ENCODE assay signal across 8 cellular contexts in the genomic region with DNA sequence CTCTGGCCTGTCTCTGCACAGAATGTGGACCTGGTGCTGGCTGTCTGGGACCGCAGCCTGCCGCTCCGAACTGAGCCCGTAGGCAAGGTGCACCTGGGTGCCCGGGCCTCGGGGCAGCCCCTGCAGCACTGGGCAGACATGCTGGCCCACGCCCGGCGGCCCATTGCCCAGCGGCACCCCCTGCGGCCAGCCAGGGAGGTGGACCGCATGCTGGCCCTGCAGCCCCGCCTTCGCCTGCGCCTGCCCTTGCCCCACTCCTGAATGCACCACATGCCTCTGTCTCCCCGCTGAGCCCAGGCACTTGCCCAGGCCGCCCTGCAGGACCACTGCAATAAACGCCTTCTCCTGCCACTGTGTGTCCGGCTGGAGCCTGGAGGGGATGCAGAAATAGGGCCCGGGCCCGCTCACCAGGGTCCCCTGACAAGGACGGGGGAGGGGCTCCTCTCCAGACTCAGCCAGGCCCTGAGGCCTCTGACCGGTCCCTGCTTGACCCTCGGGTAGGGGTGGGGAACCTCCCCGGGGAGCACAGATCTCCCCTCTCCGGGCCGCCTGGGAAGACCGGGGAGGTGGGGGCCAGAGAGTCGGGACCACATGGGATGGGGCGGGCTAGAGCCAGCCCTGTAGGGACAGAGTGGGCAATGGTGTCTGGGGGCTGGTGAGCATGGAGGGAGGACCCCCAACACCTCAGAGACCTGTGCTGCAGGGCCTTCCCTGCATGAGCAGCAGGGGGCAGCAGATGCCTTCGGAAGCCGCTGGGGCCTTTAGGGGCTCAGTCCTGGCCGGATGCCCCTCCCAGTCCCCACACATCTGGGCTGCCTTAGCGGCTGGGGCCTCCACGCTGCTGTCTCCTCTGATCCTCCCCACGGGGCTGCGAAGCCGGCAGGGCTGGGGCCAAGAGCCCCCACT. TPM values are rescaled to one million over a fixed set of nuclear protein-coding genes. Genes with fewer than 3 reads are reported as not detected.
DNase-seq lines count a peak whose midpoint lies in the region; ATAC-seq and TF ChIP-seq lines count a peak whose summit lies in the region.

No MANE protein-coding gene starts in this region.

- POLR2A ChIA-PET in HEK293 (lab: Yijun Ruan, JAX), result no interaction called here

- TF ChIP-seq CTCF in GM12873 (IDR thresholded peaks at IDR 0.05; ENCODE audit: insufficient read depth, low read depth, low read length, missing control alignments), result peak; percentile 98
- TF ChIP-seq CTCF in HEK293 (tag by site-specific recombination; IDR thresholded peaks at IDR 0.05), result peak; percentile 59
- peak; percentile 54 to 90 (median 84) for TF ChIP-seq CTCF in ovary (IDR thresholded peaks at IDR 0.05)
- TF ChIP-seq CTCF in upper lobe of left lung (IDR thresholded peaks at IDR 0.05), result peak; percentile 73 to 93 (median 87)

- H3K4me3 ChIP-seq in HEK293 (ENCODE audit: low read depth, low read length) (no peak overlapping the region), ovary (no peak overlapping the region), upper lobe of left lung (no peak overlapping the region)

- CTCF ChIA-PET in HEK293 (lab: Yijun Ruan, JAX), result interaction anchor here (0.6 to 7.8 kb wide), 9 partner anchors 143 to 316 kb away, joined by 3 to 116 read pairs (median 5); partner anchors contain the start of gene H19

- ATAC-seq in upper lobe of left lung (ENCODE audit: low FRiP score in 2 of 2), result peak in 1 of 2 donors; percentile 74
- no peak for ATAC-seq in HG03039 (IDR thresholded peaks at IDR 0.05; ENCODE audit: unreplicated experiment)

- no peak for TF ChIP-seq POLR2A in ovary (IDR thresholded peaks at IDR 0.05)
- TF ChIP-seq POLR2A in upper lobe of left lung (IDR thresholded peaks at IDR 0.05), result no peak

- H3K27ac ChIP-seq in HEK293 (ENCODE audit: extremely low read depth, low read depth, low read length), result no peak overlapping the region
- H3K27ac ChIP-seq in ovary, result no peak overlapping the region
- peak overlapping the region in 1 of 4 donors; percentile 42 for H3K27ac ChIP-seq in upper lobe of left lung

- DNase-seq in NOMO-1 (lab: John Stamatoyannopoulos, UW; ENCODE audit: unreplicated experiment in 2 of 2), result peak; percentile 65 to 66
- DNase-seq in activated T-cell treated with anti-CD3 and anti-CD28 coated beads for 1 hour (ENCODE audit: low read depth), result peak; percentile 74
- peak; percentile 22 for DNase-seq in fibroblast of gingiva (ENCODE audit: low read depth)
- peak; percentile 69 to 88 (median 78) for DNase-seq in ovary
- peak; percentile 59 to 82 for DNase-seq in upper lobe of left lung

- WGBS in ovary, 3 donors, result 44 to 51% (median 46%) methylated on average over 33 to 38 of the region's 38 CpGs
- 47 to 62% methylated on average over 11 to 20 of the region's 38 CpGs for WGBS in upper lobe of left lung, 2 donors

- H3K27me3 ChIP-seq in ovary (no peaks in the 10 kb centered on the region), upper lobe of left lung (no peaks in the 10 kb centered on the region)

- no peaks in the 10 kb centered on the region for H3K4me1 ChIP-seq in HEK293 (ENCODE audit: control insufficient read depth, insufficient read depth, low read length)
- H3K4me1 ChIP-seq in ovary (ENCODE audit: insufficient read depth), result peaks cover 1% of the 10 kb centered on the region
- H3K4me1 ChIP-seq in upper lobe of left lung, result peaks cover 8 to 45% (median 26%) of the 10 kb centered on the region in 4 donors

- intact Hi-C loops in ovary (cut with DNase I), result loop anchor here in 3 of 4 donors (2.0 to 10.0 kb wide), 4 partner anchors 45 to 315 kb away; no protein-coding TSS in a partner anchor

- H3K36me3 ChIP-seq in HEK293 (ENCODE audit: control insufficient read depth in 2 of 2, insufficient read depth in 1 of 2, low read length in 2 of 2) (no peaks in the 10 kb centered on the region), ovary (no peaks in the 10 kb centered on the region), upper lobe of left lung (no peaks in the 10 kb centered on the region)

- no peaks in the 10 kb centered on the region for H3K9me3 ChIP-seq in HEK293 (ENCODE audit: control insufficient read depth, insufficient read depth, low read depth, low read length)
- H3K9me3 ChIP-seq in ovary, result no peaks in the 10 kb centered on the region
- no peaks in the 10 kb centered on the region for H3K9me3 ChIP-seq in upper lobe of left lung

- TF ChIP-seq EP300 in ovary (IDR thresholded peaks at IDR 0.05), result no peak
- TF ChIP-seq EP300 in upper lobe of left lung (IDR thresholded peaks at IDR 0.05), result no peak

TF ChIP-seq in HEK293, 187 proteins besides CTCF, POLR2A, EP300 and RAD21:
- peak; percentile 20; the same call in 1 of the 2 replicates for TF ChIP-seq ZBTB48 (tag by site-specific recombination; IDR thresholded peaks at IDR 0.05)
- 0 out of 2 replicates have a peak, but pooled peaks have one; percentile 51 for TF ChIP-seq GLIS2 (tag by site-specific recombination; IDR thresholded peaks at IDR 0.05)
- TF ChIP-seq ZNF654 (tag by site-specific recombination; IDR thresholded peaks at IDR 0.05; ENCODE audit: low read depth), result peak; percentile 45
- no peak for TF ChIP-seq TRIM28 (IDR thresholded peaks at IDR 0.05; ENCODE audit: borderline replicate concordance, low read length)
- peak; percentile 97 for TF ChIP-seq ZIC2 (tag by site-specific recombination; IDR thresholded peaks at IDR 0.05)
- TF ChIP-seq ZBTB1 (tag by site-specific recombination; IDR thresholded peaks at IDR 0.05), result no peak
- TF ChIP-seq ZNF707 (tag by site-specific recombination; IDR thresholded peaks at IDR 0.05), result no peak
- TF ChIP-seq ZNF423 (tag by site-specific recombination; IDR thresholded peaks at IDR 0.05), result no peak
- peak; percentile 26; the same call in 1 of the 2 replicates for TF ChIP-seq ZNF335 (tag by site-specific recombination; conservative IDR thresholded peaks at IDR 0.05)
- TF ChIP-seq PATZ1 (tag by site-specific recombination; IDR thresholded peaks at IDR 0.05), result peak; percentile 66
TF ChIP-seq in HEK293: peak in this region for 6.

RNA-seq across cellular contexts. Expression of gene TNNI2, which starts 1.4 kb away (rescaled TPM):
- 1 to 10 TPM in 1 of 7 donors, under 1 TPM in 2, not detected in 4; 0.61 to 1.2 (median 0.70) TPM for total RNA-seq in ovary
- polyA plus RNA-seq in ovary, result under 1 TPM in 1 of 2 donors, not detected in 1; 0.41 TPM
- 10 to 100 TPM in 5 of 6 donors, 1 to 10 TPM in 1; 7.3 to 28.3 (median 16.7) TPM for total RNA-seq in upper lobe of left lung

RNA-seq across cellular contexts. Expression of gene SYT8, which starts 2.6 kb away (rescaled TPM):
- total RNA-seq in ovary (1 to 10 TPM in 1 of 7 donors, under 1 TPM in 1, not detected in 5; 0.24 to 2.4 TPM), upper lobe of left lung (10 to 100 TPM in 4 of 6 donors, 1 to 10 TPM in 2; 7.4 to 31.3 (median 22.9) TPM)
- polyA plus RNA-seq in ovary, result not detected

RNA-seq across cellular contexts. Expression of gene LSP1, which starts 15.5 kb away (rescaled TPM):
- total RNA-seq in ovary, result 10 to 100 TPM in 3 of 7 donors, 1 to 10 TPM in 4; 3.5 to 14.8 (median 9.0) TPM
- polyA plus RNA-seq in ovary, result 10 to 100 TPM in 1 of 2 donors, 1 to 10 TPM in 1; 6.0 to 22.0 TPM
- 100 to 1,000 TPM in 2 of 6 donors, 10 to 100 TPM in 4; 29.3 to 162 (median 66.2) TPM for total RNA-seq in upper lobe of left lung

RNA-seq across cellular contexts. Expression of gene PRR33, which starts 54.3 kb away (rescaled TPM):
- total RNA-seq in ovary, result not detected
- polyA plus RNA-seq in ovary, result under 1 TPM in 1 of 2 donors, not detected in 1; 0.01 TPM
- not detected for total RNA-seq in upper lobe of left lung

Comparison
In these comparisons a context has a peak if more than half of its experiments do, and no peak if none do; other contexts are left out.
1. DNase-seq: peak in every context shown above with its lines; median percentile 78 in ovary; 74 in activated T-cell treated with anti-CD3 and anti-CD28 coated beads for 1 hour; 70 in upper lobe of left lung; 66 in NOMO-1; 22 in fibroblast of gingiva.